In the genomic region with DNA sequence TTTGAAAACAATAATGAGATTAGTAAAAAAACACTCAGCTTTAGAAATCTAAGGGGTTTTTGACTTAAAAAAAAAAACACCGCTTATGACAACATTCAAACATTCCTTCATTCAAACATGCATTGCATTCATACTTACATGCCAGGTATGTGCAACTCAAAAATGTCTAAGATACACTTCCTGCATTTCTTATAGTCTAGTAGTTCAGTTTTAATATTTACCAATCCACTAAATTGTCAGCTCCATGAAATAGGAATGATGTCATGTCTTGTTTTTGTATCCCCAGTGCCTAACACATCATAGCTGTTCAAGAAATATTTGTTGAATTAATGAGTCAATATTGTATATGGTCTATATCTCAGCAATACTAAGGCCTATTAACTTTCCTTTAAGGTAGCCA, we compare ENCODE assay signal across 1 cellular context.
TF ChIP-seq lines count a peak whose summit lies in the region.

No MANE protein-coding gene starts in this region.

TF ChIP-seq in SK-N-SH, 30 proteins besides CTCF, POLR2A, EP300 and RAD21 (continued from another document):
- no peak for TF ChIP-seq POLR2AphosphoS5 (IDR thresholded peaks at IDR 0.05; ENCODE audit: low read depth, low read length)
- TF ChIP-seq, protein P1, sequence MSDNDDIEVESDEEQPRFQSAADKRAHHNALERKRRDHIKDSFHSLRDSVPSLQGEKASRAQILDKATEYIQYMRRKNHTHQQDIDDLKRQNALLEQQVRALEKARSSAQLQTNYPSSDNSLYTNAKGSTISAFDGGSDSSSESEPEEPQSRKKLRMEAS (IDR thresholded peaks at IDR 0.05; ENCODE audit: low read depth) = no peak
- no peak for TF ChIP-seq TCF12 (IDR thresholded peaks at IDR 0.05)
- TF ChIP-seq NFIC (IDR thresholded peaks at IDR 0.05; ENCODE audit: borderline replicate concordance) = no peak
- no peak for TF ChIP-seq MXI1 (IDR thresholded peaks at IDR 0.05; ENCODE audit: low read depth, low read length)
- TF ChIP-seq TEAD4 (IDR thresholded peaks at IDR 0.05; ENCODE audit: borderline replicate concordance, insufficient read depth) = no peak
- no peak for TF ChIP-seq MEF2A (IDR thresholded peaks at IDR 0.05; ENCODE audit: borderline replicate concordance, low read depth)
- no peak for TF ChIP-seq GATA2 (CRISPR knock-in tag; IDR thresholded peaks at IDR 0.05)
- TF ChIP-seq FOXJ3 (CRISPR knock-in tag; IDR thresholded peaks at IDR 0.05) = no peak
